In genomic region chr6:166097914-166098522, GRCh38 we compare ENCODE assay signal across 8 cellular contexts.
DNase-seq lines count a peak whose midpoint lies in the region; ATAC-seq and TF ChIP-seq lines count a peak whose summit lies in the region.

No MANE protein-coding gene starts in this region.

- WGBS in hepatocyte (ENCODE audit: low lambda C conversion rate, missing lambda C conversion rate): 33% methylated on average over 19 of the region's 19 CpGs

- DNase-seq in activated gamma-delta T cell treated with Interleukin-2 at 50 U/mL for 16 hours (peak; percentile 43), activated gamma-delta T cell (lab: John Stamatoyannopoulos, UW) (no peak), SJCRH30 (peak; percentile 56 to 70), amniotic epithelial cell (ENCODE audit: low read depth) (peak; percentile 77), hepatocyte (ENCODE audit: low spot score) (peak; percentile 87), putamen (ENCODE audit: low spot score) (peak; percentile 37), NCI-H2196 treated with DMSO at 0.1 percent for 48 hours (lab: John Stamatoyannopoulos, UW; ENCODE audit: unreplicated experiment) (no peak)

- H3K9me2 ChIP-seq in hepatocyte (replicated peaks; ENCODE audit: insufficient read depth): no peaks in the 10 kb centered on the region

- no peaks in the 10 kb centered on the region for H4K20me1 ChIP-seq in hepatocyte (ENCODE audit: insufficient read depth, poor library complexity, severe bottlenecking)

- H2AFZ ChIP-seq in hepatocyte: peak overlapping the region; percentile 75

- no peaks in the 10 kb centered on the region for H3K79me2 ChIP-seq in hepatocyte

- H3K27me3 ChIP-seq in SJCRH30 (no peaks in the 10 kb centered on the region), hepatocyte (no peaks in the 10 kb centered on the region)

- H3K9me3 ChIP-seq in SJCRH30 (replicated peaks): no peaks in the 10 kb centered on the region
- no peaks in the 10 kb centered on the region for H3K9me3 ChIP-seq in hepatocyte (ENCODE audit: low read depth)

- ATAC-seq in HG03103 (IDR thresholded peaks at IDR 0.05; ENCODE audit: low read depth, unreplicated experiment): peak; percentile 89

- H3K36me3 ChIP-seq in SJCRH30 (no peaks in the 10 kb centered on the region), hepatocyte (replicated peaks; ENCODE audit: insufficient read depth, low read depth) (no peaks in the 10 kb centered on the region)

- H3K4me3 ChIP-seq in SJCRH30 (0 out of 2 replicates have a peak overlapping the region, but pooled peaks have one; percentile 12), hepatocyte (peak overlapping the region; percentile 19)

- H3K4me2 ChIP-seq in hepatocyte: peak overlapping the region; percentile 87

- H3K27ac ChIP-seq in SJCRH30 (no peak overlapping the region), hepatocyte (no peak overlapping the region)

- no peaks in the 10 kb centered on the region for H3K4me1 ChIP-seq in SJCRH30
- H3K4me1 ChIP-seq in hepatocyte (ENCODE audit: insufficient read depth): no peaks in the 10 kb centered on the region

- peak; percentile 95 for TF ChIP-seq CTCF in hepatocyte (IDR thresholded peaks at IDR 0.05; ENCODE audit: poor library complexity)

Comparison
In these comparisons a context has a peak if more than half of its experiments do, and no peak if none do; other contexts are left out.
1. DNase-seq: peak in activated gamma-delta T cell treated with Interleukin-2 at 50 U/mL for 16 hours (single experiment), SJCRH30 (2 of 2), amniotic epithelial cell (single experiment), hepatocyte (single experiment) and putamen (single experiment); none in activated gamma-delta T cell (single experiment) and NCI-H2196 treated with DMSO at 0.1 percent for 48 hours (single experiment).